Comparison of ENCODE assay signal across 28 cellular contexts in genomic region chr14:70638416-70638815, GRCh38.
"Had no signal": no experiment of that assay in that cellular context is flagged by ENCODE, and none has a peak within 500 bp of the region (broad histone marks: within the 10 kb centered on the region; RNA-seq: fewer than 3 reads in every experiment).

No MANE protein-coding gene starts in this region.

- H3K36me3 ChIP-seq: breast epithelium, MG63 had no signal

- H3K4me3 ChIP-seq: breast epithelium, MG63, SK-N-MC had no signal

- DNase-seq: activated CD4-positive, alpha-beta T cell treated with anti-CD3 and anti-CD28 coated beads for 1 hour; activated CD4-positive, alpha-beta T cell treated with anti-CD3 and anti-CD28 coated beads, Interleukin-2, amount 10 ng/mL, durations not matched to agents 24 days and 14 days; activated CD4-positive, alpha-beta T cell treated with anti-CD3 and anti-CD28 coated beads, Interleukin-2, amount 50 U/mL, for 48 hours; activated CD8-positive, alpha-beta memory T cell treated with anti-CD3 and anti-CD28 coated beads, Interleukin-2, amount 10 ng/mL, durations not matched to agents 7 days and 5 days; activated effector memory CD4-positive, alpha-beta T cell treated with Interleukin-2 at 50 U/mL for 16 hours; activated naive CD4-positive, alpha-beta T cell; activated T-cell treated with anti-CD3 and anti-CD28 coated beads, Interleukin-2, amount 50 U/mL, for 24 hours; aorta; central memory CD4-positive, alpha-beta T cell; MG63; MV-4-11; NCI-H1092 treated with DMSO at 0.1 percent for 48 hours; NCI-H1417 treated with DMSO at 0.1 percent for 48 hours; NCI-H187; NCI-H2081; NCI-H510A treated with DMSO at 0.1 percent for 48 hours; NCI-H774; NK-92 treated with Interleukin-12 subunit alpha and Interleukin-12 subunit beta, amount 100 ng/mL, for 24 hours; OCI-M1; RPMI8226; SW 1271 had no signal

- H3K9me3 ChIP-seq: breast epithelium, MG63 had no signal

- H3K27me3 ChIP-seq: breast epithelium had no signal

- H3K27ac ChIP-seq: breast epithelium, SK-N-MC had no signal

- H3K36me3 Mint-ChIP-seq: activated naive CD4-positive, alpha-beta T cell treated with anti-CD3 and anti-CD28 coated beads, Interleukin-2, amount 50 U/mL, for 24 hours had no signal

- H3K27ac Mint-ChIP-seq: activated CD4-positive, alpha-beta T cell treated with anti-CD3 and anti-CD28 coated beads, Interleukin-2, amount 10 ng/mL, durations not matched to agents 24 days and 14 days; activated CD8-positive, alpha-beta memory T cell treated with anti-CD3 and anti-CD28 coated beads, Interleukin-2, amount 10 ng/mL, durations not matched to agents 7 days and 5 days; activated naive CD4-positive, alpha-beta T cell treated with anti-CD3 and anti-CD28 coated beads, Interleukin-2, amount 50 U/mL, for 24 hours; activated T-cell treated with anti-CD3 and anti-CD28 coated beads, Interleukin-2, amount 50 U/mL, for 24 hours; activated T-helper 1 cell treated with anti-CD3 and anti-CD28 coated beads, Interleukin-12 subunit alpha, Interleukin-12 subunit beta, Interleukin-2, Interleukin-4 antibody, amounts not matched to agents 30 ng/mL and 10 ng/mL and 1 ng/mL, durations not matched to agents 14 hours and 24 hours and 36 hours; WTC11 had no signal

- H3K27me3 Mint-ChIP-seq: activated naive CD4-positive, alpha-beta T cell treated with anti-CD3 and anti-CD28 coated beads, Interleukin-2, amount 50 U/mL, for 24 hours; activated T-cell treated with anti-CD3 and anti-CD28 coated beads, Interleukin-2, amount 50 U/mL, for 24 hours had no signal

- H3K4me3 Mint-ChIP-seq: activated CD4-positive, alpha-beta T cell treated with anti-CD3 and anti-CD28 coated beads, Interleukin-2, amount 10 ng/mL, durations not matched to agents 24 days and 14 days; activated CD8-positive, alpha-beta memory T cell treated with anti-CD3 and anti-CD28 coated beads, Interleukin-2, amount 10 ng/mL, durations not matched to agents 7 days and 5 days; activated naive CD4-positive, alpha-beta T cell treated with anti-CD3 and anti-CD28 coated beads, Interleukin-2, amount 50 U/mL, for 24 hours; activated T-cell treated with anti-CD3 and anti-CD28 coated beads, Interleukin-2, amount 50 U/mL, for 24 hours; activated T-helper 1 cell treated with anti-CD3 and anti-CD28 coated beads, Interleukin-12 subunit alpha, Interleukin-12 subunit beta, Interleukin-2, Interleukin-4 antibody, amounts not matched to agents 30 ng/mL and 10 ng/mL and 1 ng/mL, durations not matched to agents 14 hours and 24 hours and 36 hours; WTC11 had no signal

- ATAC-seq: activated CD8-positive, alpha-beta memory T cell treated with anti-CD3 and anti-CD28 coated beads, Interleukin-2, amount 10 ng/mL, durations not matched to agents 7 days and 5 days; Panc1; Right ventricle myocardium inferior; WTC11 had no signal

- H3K9me3 Mint-ChIP-seq: activated CD4-positive, alpha-beta T cell treated with anti-CD3 and anti-CD28 coated beads, Interleukin-2, amount 10 ng/mL, durations not matched to agents 24 days and 14 days; activated naive CD4-positive, alpha-beta T cell treated with anti-CD3 and anti-CD28 coated beads, Interleukin-2, amount 50 U/mL, for 24 hours; activated T-helper 1 cell treated with anti-CD3 and anti-CD28 coated beads, Interleukin-12 subunit alpha, Interleukin-12 subunit beta, Interleukin-2, Interleukin-4 antibody, amounts not matched to agents 30 ng/mL and 10 ng/mL and 1 ng/mL, durations not matched to agents 14 hours and 24 hours and 36 hours had no signal
